9 cellular contexts compared by ENCODE assay signal in genomic region chr10:3757638-3758490, GRCh38. TPM values are rescaled to one million over a fixed set of nuclear protein-coding genes. Genes with fewer than 3 reads are reported as not detected.
DNase-seq lines count a peak whose midpoint lies in the region; ATAC-seq and TF ChIP-seq lines count a peak whose summit lies in the region.
"Had no signal": no experiment of that assay in that cellular context is flagged by ENCODE, and none has a peak within 500 bp of the region (broad histone marks: within the 10 kb centered on the region; RNA-seq: fewer than 3 reads in every experiment).

No MANE protein-coding gene starts in this region.

- no peak overlapping the region for H3K27ac ChIP-seq in OCI-LY7 (ENCODE audit: low read depth, low read length, poor library complexity, severe bottlenecking)

- H3K36me3 ChIP-seq in GM06990 (ENCODE audit: control insufficient read depth, insufficient read depth, low read length) (no peaks in the 10 kb centered on the region), OCI-LY7 (ENCODE audit: insufficient read depth, low read length) (no peaks in the 10 kb centered on the region)

- ATAC-seq in GM21723 (IDR thresholded peaks at IDR 0.05; ENCODE audit: unreplicated experiment): peak; percentile 84
- ATAC-seq in activated naive CD8-positive, alpha-beta T cell treated with anti-CD3 and anti-CD28 coated beads, Interleukin-2, amount 50 U/mL, for 24 hours: peak; percentile 88

- no peak overlapping the region for H3K4me2 ChIP-seq in OCI-LY7 (ENCODE audit: low read length)

- peak overlapping the region; percentile 68 for H3K4me3 Mint-ChIP-seq in activated naive CD8-positive, alpha-beta T cell treated with anti-CD3 and anti-CD28 coated beads, Interleukin-2, amount 50 U/mL, for 24 hours
- H3K4me3 Mint-ChIP-seq: brain had no signal

- no TSS peak for BruUV-seq in OCI-LY7 (replicated peaks; lab: Mats Ljungman, UMichigan)

- intact Hi-C loops in OCI-LY7 (cut with micrococcal nuclease; ENCODE audit: unreplicated experiment): no loop called here

- H3K4me1 ChIP-seq in OCI-LY7 (ENCODE audit: insufficient read depth, low read length, poor library complexity, severe bottlenecking): peaks cover 33% of the 10 kb centered on the region

- no peaks in the 10 kb centered on the region for H3K27me3 ChIP-seq in GM06990 (replicated peaks; ENCODE audit: control insufficient read depth, insufficient read depth, low read length)

- TF ChIP-seq CTCF in GM06990 (IDR thresholded peaks at IDR 0.05; ENCODE audit: insufficient read depth, low read length, poor library complexity, severe bottlenecking) (no peak), OCI-LY7 (conservative IDR thresholded peaks at IDR 0.05; ENCODE audit: low read length) (no peak)

- no peaks in the 10 kb centered on the region for H3K79me2 ChIP-seq in OCI-LY7 (ENCODE audit: insufficient read depth, low read depth, low read length)

- peak; percentile 75 for DNase-seq in GM06990 (ENCODE audit: extremely low read depth, insufficient read length)
- DNase-seq in OCI-LY7 (ENCODE audit: low spot score): peak; percentile 33
- DNase-seq in activated naive CD8-positive, alpha-beta T cell treated with anti-CD3 and anti-CD28 coated beads, Interleukin-2, amount 50 U/mL, for 24 hours: peak; percentile 60
- peak; percentile 63 for DNase-seq in stimulated activated CD4-positive, alpha-beta T cell treated with anti-CD3 and anti-CD28 coated beads, Interleukin-2, amount 100 ng/mL, for 4 hours (ENCODE audit: low read depth)
- DNase-seq in inferior parietal cortex (ENCODE audit: extremely low spot score): no peak
- no peak for DNase-seq in NCI-H510A treated with DMSO at 0.1 percent for 48 hours (lab: John Stamatoyannopoulos, UW)
- DNase-seq in cerebellum (ENCODE audit: low spot score): no peak

- no peaks in the 10 kb centered on the region for H3K9me2 ChIP-seq in OCI-LY7 (ENCODE audit: insufficient read depth, low read length)

- H3K9me3 Mint-ChIP-seq in activated naive CD8-positive, alpha-beta T cell treated with anti-CD3 and anti-CD28 coated beads, Interleukin-2, amount 50 U/mL, for 24 hours: no peaks in the 10 kb centered on the region

- no peak overlapping the region for H2AFZ ChIP-seq in OCI-LY7 (ENCODE audit: low read length)

- peak overlapping the region; percentile 97 for H3K27ac Mint-ChIP-seq in activated naive CD8-positive, alpha-beta T cell treated with anti-CD3 and anti-CD28 coated beads, Interleukin-2, amount 50 U/mL, for 24 hours

- H3K4me3 ChIP-seq in GM06990 (replicated peaks; ENCODE audit: low read depth, low read length) (no peak overlapping the region), OCI-LY7 (ENCODE audit: low read depth, low read length, poor library complexity, severe bottlenecking) (no peak overlapping the region)

- H3K27me3 Mint-ChIP-seq in activated naive CD8-positive, alpha-beta T cell treated with anti-CD3 and anti-CD28 coated beads, Interleukin-2, amount 50 U/mL, for 24 hours: no peaks in the 10 kb centered on the region

- peaks cover 4% of the 10 kb centered on the region for H3K36me3 Mint-ChIP-seq in activated naive CD8-positive, alpha-beta T cell treated with anti-CD3 and anti-CD28 coated beads, Interleukin-2, amount 50 U/mL, for 24 hours (ENCODE audit: low read depth)
- H3K36me3 Mint-ChIP-seq: brain had no signal

- H3K4me1 Mint-ChIP-seq in activated naive CD8-positive, alpha-beta T cell treated with anti-CD3 and anti-CD28 coated beads, Interleukin-2, amount 50 U/mL, for 24 hours: peaks cover 83% of the 10 kb centered on the region

- no peaks in the 10 kb centered on the region for H3K9me3 ChIP-seq in OCI-LY7 (ENCODE audit: low read length)

- POLR2A ChIA-PET in OCI-LY7 (lab: Charles Lee): interaction anchor here (0.6 to 0.8 kb wide), 2 partner anchors 18 to 149 kb away, joined by 3 to 4 read pairs; no protein-coding TSS in a partner anchor

- no peaks in the 10 kb centered on the region for H4K20me1 ChIP-seq in OCI-LY7 (ENCODE audit: insufficient read depth, low read length)

- CTCF ChIA-PET in OCI-LY7 (lab: Charles Lee; ENCODE audit: unreplicated experiment): no interaction called here

RNA-seq across cellular contexts. Expression of gene KLF6, which starts 27.1 kb away (rescaled TPM):
- 19.2 and 24.0 TPM in 2 replicates for total RNA-seq in OCI-LY7 (2014; rRNA removed; shearing (Covaris generic))
- total RNA-seq in OCI-LY7 (2022) (43.0 and 54.0 TPM in 2 replicates), cerebellum (35.0 TPM)

Comparison
In these comparisons a context has a peak if more than half of its experiments do, and no peak if none do; other contexts are left out.
1. DNase-seq: peak in GM06990 (single experiment), OCI-LY7 (single experiment), activated naive CD8-positive, alpha-beta T cell treated with anti-CD3 and anti-CD28 coated beads, Interleukin-2, amount 50 U/mL, for 24 hours (single experiment) and stimulated activated CD4-positive, alpha-beta T cell treated with anti-CD3 and anti-CD28 coated beads, Interleukin-2, amount 100 ng/mL, for 4 hours (single experiment); none in inferior parietal cortex (single experiment), NCI-H510A treated with DMSO at 0.1 percent for 48 hours (single experiment) and cerebellum (single experiment).